In genomic region chr22:36359172-36359973, GRCh38 we compare ENCODE assay signal across 8 cellular contexts. TPM values are rescaled to one million over a fixed set of nuclear protein-coding genes. Genes with fewer than 3 reads are reported as not detected.
A peak's percentile ranks its signal among the peaks of the same experiment; 100 is the strongest.
DNase-seq lines count a peak whose midpoint lies in the region; ATAC-seq and TF ChIP-seq lines count a peak whose summit lies in the region.

No MANE protein-coding gene starts in this region.

- peak overlapping the region; percentile 91 to 98 for H3K27ac Mint-ChIP-seq in effector memory CD8-positive, alpha-beta T cell

- intact Hi-C loops in psoas muscle (cut with DNase I) = no loop called here
- intact Hi-C loops in testis (cut with DNase I; ENCODE audit: low total_unique reads) = no loop called here

- TF ChIP-seq POLR2A in testis (IDR thresholded peaks at IDR 0.05) = no peak

- H3K9me3 ChIP-seq in psoas muscle (no peaks in the 10 kb centered on the region), testis (no peaks in the 10 kb centered on the region)

- peaks cover 94 to 95% of the 10 kb centered on the region in 2 donors for H3K4me1 Mint-ChIP-seq in effector memory CD8-positive, alpha-beta T cell (ENCODE audit: low read depth in 2 of 2)

- peak overlapping the region; percentile 67 to 83 for H3K4me3 Mint-ChIP-seq in effector memory CD8-positive, alpha-beta T cell

- peak; percentile 35 for ATAC-seq in GM18858 (IDR thresholded peaks at IDR 0.05; ENCODE audit: unreplicated experiment)
- peak; percentile 25 for ATAC-seq in effector memory CD8-positive, alpha-beta T cell (replicated peaks)
- ATAC-seq in psoas muscle = no peak
- ATAC-seq in HG03520 (IDR thresholded peaks at IDR 0.05; ENCODE audit: unreplicated experiment) = no peak

- peak; percentile 30 for DNase-seq in MV-4-11 (lab: John Stamatoyannopoulos, UW)
- DNase-seq in effector memory CD8-positive, alpha-beta T cell = no peak
- DNase-seq in psoas muscle = no peak
- no peak for DNase-seq in EL
- DNase-seq in stimulated activated CD4-positive, alpha-beta T cell treated with anti-CD3 and anti-CD28 coated beads, Interleukin-4, amount 100 ng/mL, for 1 hour = no peak
- DNase-seq in testis = no peak

- WGBS in psoas muscle, 3 donors = 41 to 67% (median 51%) methylated on average over 5 of the region's 5 CpGs
- WGBS in testis, 2 donors = 59 to 76% methylated on average over 5 of the region's 5 CpGs

- H3K4me3 ChIP-seq in psoas muscle = no peak overlapping the region
- no peak overlapping the region for H3K4me3 ChIP-seq in testis

- H3K4me1 ChIP-seq in psoas muscle (peaks cover 69% of the 10 kb centered on the region), testis (peaks cover 29% of the 10 kb centered on the region)

- H3K36me3 Mint-ChIP-seq in effector memory CD8-positive, alpha-beta T cell (ENCODE audit: insufficient read depth) = peaks cover 87% of the 10 kb centered on the region

- H3K36me3 ChIP-seq in psoas muscle (ENCODE audit: insufficient read depth in 1 of 2, low read depth in 1 of 2) (peaks cover 0 to 5% of the 10 kb centered on the region in 2 donors), testis (ENCODE audit: low read depth, missing control alignments) (no peaks in the 10 kb centered on the region)

- TF ChIP-seq CTCF in psoas muscle (IDR thresholded peaks at IDR 0.05) (no peak), testis (IDR thresholded peaks at IDR 0.05) (no peak)

- no peaks in the 10 kb centered on the region for H3K9me3 Mint-ChIP-seq in effector memory CD8-positive, alpha-beta T cell

- H3K27ac ChIP-seq in psoas muscle = peak overlapping the region; percentile 76
- H3K27ac ChIP-seq in testis = peak overlapping the region in 1 of 2 donors; percentile 93

- H3K27me3 ChIP-seq in psoas muscle (ENCODE audit: insufficient read depth in 3 of 3, low read length in 2 of 3) = no peaks in the 10 kb centered on the region
- H3K27me3 ChIP-seq in testis = no peaks in the 10 kb centered on the region

- H3K27me3 Mint-ChIP-seq in effector memory CD8-positive, alpha-beta T cell = no peaks in the 10 kb centered on the region

RNA-seq across cellular contexts. Expression of gene MYH9, which starts 28.4 kb away (rescaled TPM):
- total RNA-seq in psoas muscle (100 to 1,000 TPM in 3 of 4 donors, 10 to 100 TPM in 1; 92.0 to 214 (median 179) TPM), testis (100 to 1,000 TPM; 141 to 146 TPM)
- polyA plus RNA-seq in psoas muscle (10 to 100 TPM; 35.6 to 89.3 (median 56.3) TPM), testis (ENCODE audit: insufficient read depth, low read depth, low replicate concordance) (129 TPM)

Comparison
In these comparisons a context has a peak if more than half of its experiments do, and no peak if none do; other contexts are left out.
1. ATAC-seq: peak in GM18858 (single experiment) and effector memory CD8-positive, alpha-beta T cell (single experiment); none in psoas muscle (0 of 4) and HG03520 (single experiment).